30 cellular contexts compared by ENCODE assay signal in the genomic region with DNA sequence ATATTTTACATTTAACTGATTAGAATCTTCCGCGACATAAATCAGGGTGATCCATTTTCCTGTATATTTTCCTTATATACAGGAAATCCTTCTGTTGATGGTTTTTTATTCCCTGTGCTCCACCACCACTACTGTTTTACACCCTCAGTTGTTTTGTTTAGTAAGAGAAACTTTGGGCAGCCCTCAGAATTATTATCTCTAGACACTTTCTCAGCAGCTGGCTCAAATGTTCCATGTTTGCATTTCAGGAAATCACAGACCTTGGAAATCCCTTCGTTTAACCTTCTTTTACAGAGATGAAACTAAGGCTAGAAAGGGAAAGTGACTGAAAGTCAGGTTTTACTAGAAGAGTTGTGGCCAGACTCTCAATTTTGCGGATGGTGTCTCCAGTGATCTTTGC. TPM values are rescaled to one million over a fixed set of nuclear protein-coding genes. Genes with fewer than 3 reads are reported as not detected.
DNase-seq lines count a peak whose midpoint lies in the region; ATAC-seq and TF ChIP-seq lines count a peak whose summit lies in the region.
"Had no signal": no experiment of that assay in that cellular context is flagged by ENCODE, and none has a peak within 500 bp of the region (broad histone marks: within the 10 kb centered on the region; RNA-seq: fewer than 3 reads in every experiment).

No MANE protein-coding gene starts in this region.

- H3K9me3 Mint-ChIP-seq in endothelial cell (ENCODE audit: unreplicated experiment) (no peaks in the 10 kb centered on the region), nephron progenitor cell (no peaks in the 10 kb centered on the region)
- H3K9me3 Mint-ChIP-seq: activated CD8-positive, alpha-beta T cell treated with anti-CD3 and anti-CD28 coated beads for 36 hours; activated naive CD8-positive, alpha-beta T cell treated with anti-CD3 and anti-CD28 coated beads for 36 hours; neural crest cell; T-helper 1 cell treated with Interleukin-12 subunit alpha and Interleukin-12 subunit beta and Interleukin-4 antibody, amounts not matched to agents 30 μg/mL and 1 μg/mL, for 36 hours had no signal

- peak overlapping the region; percentile 72; the same call in 1 of the 2 replicates for H3K4me2 ChIP-seq in SK-N-SH

- POLR2A ChIA-PET in SK-N-SH (lab: Yijun Ruan, JAX) = interaction anchor here (1.6 kb wide), 1 partner anchor 15 kb away, joined by 7 read pairs; a partner anchor contains a TSS

- no peak for TF ChIP-seq RAD21 in SK-N-SH (IDR thresholded peaks at IDR 0.05; ENCODE audit: low read length)

- ATAC-seq in SK-N-SH treated with all-trans-retinoic acid at 6 μM for 48 hours = no peak
- ATAC-seq in T-helper 17 cell = no peak
- ATAC-seq in HG02610 (IDR thresholded peaks at IDR 0.05; ENCODE audit: unreplicated experiment) = no peak
- ATAC-seq: activated CD8-positive, alpha-beta T cell treated with anti-CD3 and anti-CD28 coated beads for 36 hours; HCT116 had no signal

- no peaks in the 10 kb centered on the region for H3K9me2 ChIP-seq in SK-N-SH

- no peaks in the 10 kb centered on the region for H3K27me3 Mint-ChIP-seq in endothelial cell (ENCODE audit: unreplicated experiment)
- H3K27me3 Mint-ChIP-seq in nephron progenitor cell (ENCODE audit: low read depth, poor library complexity) = peaks cover 5% of the 10 kb centered on the region
- H3K27me3 Mint-ChIP-seq in T-helper 17 cell = peaks cover 59% of the 10 kb centered on the region

- no peak for TF ChIP-seq EP300 in SK-N-SH (IDR thresholded peaks at IDR 0.05; ENCODE audit: borderline replicate concordance in 1 of 2, low read depth in 1 of 2, low read length in 1 of 2)

- DNase-seq in SK-N-SH = no peak
- no peak for DNase-seq in endothelial cell (ENCODE audit: low spot score)
- no peak for DNase-seq in nephron progenitor cell
- DNase-seq in tibial artery = no peak
- no peak for DNase-seq in activated naive CD4-positive, alpha-beta T cell treated with Interleukin-2 at 50 U/mL for 16 hours
- DNase-seq in T-helper 17 cell = no peak
- DNase-seq: activated CD4-positive, alpha-beta T cell treated with anti-CD3 and anti-CD28 coated beads for 1 hour; activated CD8-positive, alpha-beta T cell treated with anti-CD3 and anti-CD28 coated beads for 36 hours; activated effector memory CD4-positive, alpha-beta T cell treated with Interleukin-2 at 50 U/mL for 16 hours; activated naive CD8-positive, alpha-beta T cell treated with anti-CD3 and anti-CD28 coated beads for 36 hours; aorta; Calu3; central memory CD4-positive, alpha-beta T cell; DND-41; dorsolateral prefrontal cortex; Kasumi-1; MV-4-11; NCI-H146; NCI-H446 treated with DMSO at 0.1 percent for 48 hours; NCI-H82; stimulated activated CD8-positive, alpha-beta memory T cell treated with anti-CD3 and anti-CD28 coated beads, Interleukin-4, amount 100 ng/mL, for 48 hours had no signal

- no peak overlapping the region for H2AFZ ChIP-seq in SK-N-SH (ENCODE audit: low read depth)

- 91% methylated on average over 4 of the region's 4 CpGs for WGBS in SK-N-SH (ENCODE audit: low lambda C conversion rate)

- H3K4me1 ChIP-seq in SK-N-SH (ENCODE audit: control insufficient read depth in 1 of 2, insufficient read depth in 2 of 2, low read depth in 1 of 2, low read length in 1 of 2) (peaks cover 18 to 28% of the 10 kb centered on the region in 2 experiments), tibial artery (peaks cover 0 to 27% (median 24%) of the 10 kb centered on the region in 4 donors)

- H3K27ac ChIP-seq in SK-N-SH (ENCODE audit: low read depth in 2 of 2, low read length in 1 of 2) (no peak overlapping the region), tibial artery (peak overlapping the region; percentile 80)
- H3K27ac ChIP-seq: 22Rv1, HL-60 had no signal

- H3F3A ChIP-seq in SK-N-SH (replicated peaks; ENCODE audit: insufficient read depth) = peaks cover 7% of the 10 kb centered on the region

- peaks cover 95% of the 10 kb centered on the region for H3K79me2 ChIP-seq in SK-N-SH (ENCODE audit: insufficient read depth)

- H3K27me3 ChIP-seq in SK-N-SH (ENCODE audit: insufficient read depth) (no peaks in the 10 kb centered on the region), tibial artery (no peaks in the 10 kb centered on the region)
- H3K27me3 ChIP-seq: dorsolateral prefrontal cortex had no signal

- peak overlapping the region; percentile 5 for H3K27ac Mint-ChIP-seq in endothelial cell (ENCODE audit: unreplicated experiment)
- peak overlapping the region; percentile 3 for H3K27ac Mint-ChIP-seq in nephron progenitor cell
- H3K27ac Mint-ChIP-seq in T-helper 17 cell = no peak overlapping the region
- H3K27ac Mint-ChIP-seq: activated CD8-positive, alpha-beta T cell treated with anti-CD3 and anti-CD28 coated beads for 36 hours; activated naive CD8-positive, alpha-beta T cell treated with anti-CD3 and anti-CD28 coated beads for 36 hours; CD14-positive monocyte; T-helper 1 cell treated with Interleukin-12 subunit alpha and Interleukin-12 subunit beta and Interleukin-4 antibody, amounts not matched to agents 30 μg/mL and 1 μg/mL, for 36 hours had no signal

- CTCF ChIA-PET in SK-N-SH (lab: Yijun Ruan, JAX) = interaction anchor here (0.9 to 9.0 kb wide), 6 partner anchors 9 to 42 kb away, joined by 3 to 63 read pairs (median 16); a partner anchor contains a TSS

- no peak overlapping the region for H3K4me3 Mint-ChIP-seq in endothelial cell (ENCODE audit: unreplicated experiment)
- H3K4me3 Mint-ChIP-seq in nephron progenitor cell = no peak overlapping the region
- H3K4me3 Mint-ChIP-seq in T-helper 17 cell = no peak overlapping the region
- H3K4me3 Mint-ChIP-seq: activated CD8-positive, alpha-beta T cell treated with anti-CD3 and anti-CD28 coated beads for 36 hours; activated naive CD8-positive, alpha-beta T cell treated with anti-CD3 and anti-CD28 coated beads for 36 hours; neural crest cell; T-helper 1 cell treated with Interleukin-12 subunit alpha and Interleukin-12 subunit beta and Interleukin-4 antibody, amounts not matched to agents 30 μg/mL and 1 μg/mL, for 36 hours had no signal

- no peak overlapping the region for H3K9ac ChIP-seq in SK-N-SH

- H4K20me1 ChIP-seq in SK-N-SH (ENCODE audit: insufficient read depth) = peaks cover 65% of the 10 kb centered on the region

- no peaks in the 10 kb centered on the region for H3K9me3 ChIP-seq in SK-N-SH
- H3K9me3 ChIP-seq in tibial artery = no peaks in the 10 kb centered on the region
- no peaks in the 10 kb centered on the region for H3K9me3 ChIP-seq in T-helper 17 cell (ENCODE audit: control insufficient read depth, low read length, poor library complexity, severe bottlenecking)

- TF ChIP-seq CTCF in SK-N-SH (IDR thresholded peaks at IDR 0.05) (no peak), endothelial cell (IDR thresholded peaks at IDR 0.05; ENCODE audit: unreplicated experiment) (no peak), nephron progenitor cell (IDR thresholded peaks at IDR 0.05) (no peak), tibial artery (IDR thresholded peaks at IDR 0.05) (no peak)

- H3K36me3 Mint-ChIP-seq in endothelial cell (ENCODE audit: low read depth, unreplicated experiment) = no peaks in the 10 kb centered on the region
- peaks cover 21% of the 10 kb centered on the region for H3K36me3 Mint-ChIP-seq in nephron progenitor cell (ENCODE audit: low read depth)
- H3K36me3 Mint-ChIP-seq in T-helper 17 cell (ENCODE audit: low read depth) = no peaks in the 10 kb centered on the region
- H3K36me3 Mint-ChIP-seq: activated naive CD8-positive, alpha-beta T cell treated with anti-CD3 and anti-CD28 coated beads for 36 hours had no signal

- H3K36me3 ChIP-seq in SK-N-SH (replicated peaks in 1 of 2; ENCODE audit: control insufficient read depth in 1 of 2, insufficient read depth in 2 of 2, low read length in 1 of 2) = peaks cover 9 to 17% of the 10 kb centered on the region in 2 experiments
- no peaks in the 10 kb centered on the region for H3K36me3 ChIP-seq in tibial artery

- H3K4me3 ChIP-seq in SK-N-SH (ENCODE audit: low read depth in 2 of 2, low read length in 1 of 2) = no peak overlapping the region
- H3K4me3 ChIP-seq in tibial artery = no peak overlapping the region
- H3K4me3 ChIP-seq: lung had no signal

- H3K4me1 Mint-ChIP-seq in endothelial cell (ENCODE audit: unreplicated experiment) = peaks cover 13% of the 10 kb centered on the region
- peaks cover 52% of the 10 kb centered on the region for H3K4me1 Mint-ChIP-seq in nephron progenitor cell
- no peaks in the 10 kb centered on the region for H3K4me1 Mint-ChIP-seq in T-helper 17 cell
- H3K4me1 Mint-ChIP-seq: activated naive CD8-positive, alpha-beta T cell treated with anti-CD3 and anti-CD28 coated beads for 36 hours had no signal

- intact Hi-C loops in tibial artery (cut with DNase I; ENCODE audit: low total_unique reads) = loop anchor here (2.0 kb wide), 1 partner anchor 16 kb away; a partner anchor contains a TSS

TF ChIP-seq in SK-N-SH, 30 proteins besides CTCF, POLR2A, EP300 and RAD21 (continues in another document):
- TF ChIP-seq POLR2AphosphoS5 (IDR thresholded peaks at IDR 0.05; ENCODE audit: low read depth, low read length) (no peak), TAF1 (IDR thresholded peaks at IDR 0.05; ENCODE audit: borderline replicate concordance, low read depth, low read length) (no peak), NFIC (IDR thresholded peaks at IDR 0.05; ENCODE audit: borderline replicate concordance) (no peak), SIN3A (IDR thresholded peaks at IDR 0.05; ENCODE audit: borderline replicate concordance, low read depth, low read length) (no peak), CHD2 (IDR thresholded peaks at IDR 0.05; ENCODE audit: low read length, partially characterized antibody) (no peak), TEAD4 (IDR thresholded peaks at IDR 0.05; ENCODE audit: borderline replicate concordance, insufficient read depth) (no peak), GATA2 (CRISPR knock-in tag; IDR thresholded peaks at IDR 0.05) (no peak)

RNA-seq across cellular contexts. Expression of a gene that starts 15.2 kb away (rescaled TPM):
- polyA plus RNA-seq in SK-N-SH (2012; rRNA removed) = 3.4 and 4.1 TPM in 2 replicates
- polyA plus RNA-seq in SK-N-SH (2012; cell fraction: cytosol; rRNA removed) = 4.6 and 4.8 TPM in 2 replicates
- polyA plus RNA-seq in SK-N-SH (2012; cell fraction: nucleus; rRNA removed) = 5.4 and 7.5 TPM in 2 replicates
- total RNA-seq in endothelial cell (ENCODE audit: unreplicated experiment) = 13.3 TPM
- under 1 TPM in 1 of 2 donors, not detected in 1; 0.15 TPM for total RNA-seq in T-helper 17 cell

Comparison
In these comparisons a context has a peak if more than half of its experiments do, and no peak if none do; other contexts are left out.
1. H3K27ac ChIP-seq: peak in tibial artery (2 of 2); none in SK-N-SH (0 of 2).
2. RNA of a gene that starts 15.2 kb away (total RNA-seq): 13.3 TPM in endothelial cell (single experiment); 0.15 TPM in T-helper 17 cell; every median in the first group is over 10 times any median in the second.